In genomic region chr6:101544286-101544685, GRCh38 we compare ENCODE assay signal across 25 cellular contexts.
DNase-seq lines count a peak whose midpoint lies in the region; ATAC-seq and TF ChIP-seq lines count a peak whose summit lies in the region.
"Had no signal": no experiment of that assay in that cellular context is flagged by ENCODE, and none has a peak within 500 bp of the region (broad histone marks: within the 10 kb centered on the region; RNA-seq: fewer than 3 reads in every experiment).

No MANE protein-coding gene starts in this region.

- peaks cover 20% of the 10 kb centered on the region; the same call in 1 of the 2 replicates for H3F3A ChIP-seq in GM23248 (ENCODE audit: insufficient read depth)

- in situ Hi-C loops in GM23248 (cut with MboI) = no loop called here
- in situ Hi-C loops in GM13976 (cut with MboI; ENCODE audit: low sequenced_read_pairs, unreplicated experiment) = no loop called here

- ATAC-seq in GM21515 (IDR thresholded peaks at IDR 0.05; ENCODE audit: unreplicated experiment) (no peak), HG02840 (IDR thresholded peaks at IDR 0.05; ENCODE audit: low FRiP score, unreplicated experiment) (no peak)
- ATAC-seq: heart right ventricle, HepG2, left ventricle myocardium superior, mucosa of descending colon had no signal

- WGBS in GM23248 (ENCODE audit: low coverage in 1 of 2, low lambda C conversion rate in 2 of 2, missing lambda C conversion rate in 2 of 2), 2 experiments = 43 to 51% methylated on average over 5 of the region's 5 CpGs

- H3K9me2 ChIP-seq in GM23248 (ENCODE audit: insufficient read depth) = no peaks in the 10 kb centered on the region

- H3K79me2 ChIP-seq in ACC112 (ENCODE audit: control insufficient read depth, insufficient read depth, low read length, unreplicated experiment) (no peaks in the 10 kb centered on the region), GM23248 (ENCODE audit: insufficient read depth) (no peaks in the 10 kb centered on the region)

- no peak overlapping the region for H3K27ac ChIP-seq in ACC112 (ENCODE audit: low read depth, low read length)
- H3K27ac ChIP-seq in GM23248 = no peak overlapping the region
- peak overlapping the region; percentile 27; the same call in 1 of the 2 replicates for H3K27ac ChIP-seq in SJSA1
- H3K27ac ChIP-seq: C4-2B, heart right ventricle, sigmoid colon, upper lobe of left lung had no signal

- H2AFZ ChIP-seq in ACC112 (ENCODE audit: low read length, unreplicated experiment) (peak overlapping the region; percentile 47), GM23248 (peak overlapping the region; percentile 14; the same call in 1 of the 2 replicates)

- no peak for TF ChIP-seq CTCF in fibroblast of mammary gland (conservative IDR thresholded peaks at IDR 0.05; ENCODE audit: control insufficient read depth, insufficient read depth, low read depth, low read length)
- TF ChIP-seq CTCF in GM13976 (IDR thresholded peaks at IDR 0.05; ENCODE audit: borderline replicate concordance, control extremely low read depth, extremely low read depth, insufficient read depth, missing control alignments) = no peak

- H3K27me3 ChIP-seq in ACC112 (ENCODE audit: insufficient read depth, low read length) (no peaks in the 10 kb centered on the region), GM23248 (replicated peaks; ENCODE audit: insufficient read depth) (no peaks in the 10 kb centered on the region), SJSA1 (replicated peaks) (no peaks in the 10 kb centered on the region)
- H3K27me3 ChIP-seq: heart right ventricle, sigmoid colon, upper lobe of left lung had no signal

- peak overlapping the region; percentile 62 for H3K4me2 ChIP-seq in GM23248 (ENCODE audit: unreplicated experiment)

- H3K4me3 ChIP-seq in ACC112 (ENCODE audit: low read depth, low read length) = no peak overlapping the region
- H3K4me3 ChIP-seq in GM23248 = no peak overlapping the region
- H3K4me3 ChIP-seq in SJSA1 = no peak overlapping the region
- no peak overlapping the region for H3K4me3 ChIP-seq in fibroblast of mammary gland (ENCODE audit: control insufficient read depth, low read depth, low read length)
- H3K4me3 ChIP-seq: heart right ventricle, mucosa of descending colon, sigmoid colon, upper lobe of left lung had no signal

- H3K36me3 ChIP-seq in ACC112 (ENCODE audit: insufficient read depth, low read length) = no peaks in the 10 kb centered on the region
- no peaks in the 10 kb centered on the region for H3K36me3 ChIP-seq in GM23248 (ENCODE audit: low read depth)
- H3K36me3 ChIP-seq in SJSA1 = no peaks in the 10 kb centered on the region
- H3K36me3 ChIP-seq: heart right ventricle, sigmoid colon, upper lobe of left lung had no signal

- H4K20me1 ChIP-seq in GM23248 (ENCODE audit: insufficient read depth) = no peaks in the 10 kb centered on the region

- DNase-seq in GM23248 (peak; percentile 53), SJSA1 (ENCODE audit: low read depth in 1 of 2, low spot score in 2 of 2) (no peak), fibroblast of mammary gland (ENCODE audit: low read depth) (peak; percentile 23), globus pallidus (ENCODE audit: low spot score) (no peak), GM13976 (ENCODE audit: low spot score) (no peak)
- DNase-seq: ACHN; activated CD4-positive, alpha-beta T cell treated with anti-CD3 and anti-CD28 coated beads, Interleukin-2, amount 50 U/mL, for 4 hours; activated CD8-positive, alpha-beta memory T cell treated with anti-CD3 and anti-CD28 coated beads, Interleukin-2, amount 50 U/mL, for 48 hours; activated naive CD8-positive, alpha-beta T cell treated with anti-CD3 and anti-CD28 coated beads for 36 hours; dermis blood vessel endothelial cell; heart right ventricle; left ventricle myocardium superior; mucosa of descending colon; NCI-H1105 treated with DMSO at 0.1 percent for 48 hours; NCI-H2029 treated with DMSO at 0.1 percent for 48 hours; nephron progenitor cell; NK-92 treated with Interleukin-12 subunit alpha and Interleukin-12 subunit beta, amount 100 ng/mL, for 24 hours; posterior cingulate gyrus; sigmoid colon; upper lobe of left lung had no signal

- H3K9me3 ChIP-seq in GM23248 (ENCODE audit: low read depth) (no peaks in the 10 kb centered on the region), SJSA1 (replicated peaks) (no peaks in the 10 kb centered on the region)
- H3K9me3 ChIP-seq: heart right ventricle, mucosa of descending colon, sigmoid colon, upper lobe of left lung had no signal

- no peak overlapping the region for H3K9ac ChIP-seq in GM23248

- H3K4me1 ChIP-seq in ACC112 (ENCODE audit: control insufficient read depth, insufficient read depth, low read length, unreplicated experiment) (peaks cover 35% of the 10 kb centered on the region), GM23248 (ENCODE audit: insufficient read depth) (peaks cover 32% of the 10 kb centered on the region), SJSA1 (replicated peaks) (peaks cover 33% of the 10 kb centered on the region)
- H3K4me1 ChIP-seq: heart right ventricle, upper lobe of left lung had no signal

Comparison
In these comparisons a context has a peak if more than half of its experiments do, and no peak if none do; other contexts are left out.
1. DNase-seq: peak in GM23248 (single experiment) and fibroblast of mammary gland (single experiment); none in SJSA1 (0 of 2), globus pallidus (single experiment) and GM13976 (single experiment).